8 cellular contexts compared by ENCODE assay signal in the genomic region with DNA sequence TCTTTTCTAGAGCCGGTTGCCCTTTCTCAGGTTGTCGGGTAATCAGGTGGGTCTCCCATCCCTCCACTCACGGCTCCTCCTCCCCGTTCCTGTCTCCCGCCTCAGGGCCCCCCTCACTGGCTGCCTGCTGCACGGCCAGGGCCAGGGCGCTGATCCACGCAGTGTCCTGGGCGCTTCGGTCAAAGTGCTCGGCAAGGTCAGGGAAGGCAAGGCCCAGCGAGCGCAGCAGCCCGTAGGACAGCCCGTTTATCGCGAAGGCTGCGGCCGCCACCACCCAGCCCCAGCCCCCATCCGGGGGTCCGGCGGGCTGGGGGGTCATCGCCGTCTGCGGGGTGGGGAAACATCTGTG. TPM values are rescaled to one million over a fixed set of nuclear protein-coding genes. Genes with fewer than 3 reads are reported as not detected.
DNase-seq lines count a peak whose midpoint lies in the region; ATAC-seq and TF ChIP-seq lines count a peak whose summit lies in the region.

No MANE protein-coding gene starts in this region.

- H3K4me2 ChIP-seq in GM23338 (peak overlapping the region; percentile 94), skeletal muscle satellite cell (ENCODE audit: low read length) (peak overlapping the region; percentile 93)

- no peaks in the 10 kb centered on the region for H3K9me2 ChIP-seq in GM23338 (ENCODE audit: insufficient read depth)

- H3K27ac ChIP-seq in GM23338 (ENCODE audit: low read depth), result no peak overlapping the region

- peaks cover 30% of the 10 kb centered on the region for H3K4me1 Mint-ChIP-seq in GM23338

- H3K36me3 Mint-ChIP-seq in GM23338 (ENCODE audit: low read depth), result peaks cover 3% of the 10 kb centered on the region; the same call in 1 of the 3 replicates

- H3K4me3 ChIP-seq in GM23338 (peak overlapping the region; percentile 79), adipocyte (ENCODE audit: low read length) (peak overlapping the region; percentile 66), iPS-15b (ENCODE audit: low read depth, low read length) (peak overlapping the region; percentile 69), skeletal muscle satellite cell (ENCODE audit: low read length) (peak overlapping the region; percentile 65)

- peak overlapping the region; percentile 91 for H2AFZ ChIP-seq in GM23338

- H3K27me3 ChIP-seq in GM23338 (ENCODE audit: insufficient read depth) (peaks cover 68% of the 10 kb centered on the region), adipocyte (replicated peaks; ENCODE audit: control insufficient read depth, insufficient read depth, low read length) (peaks cover 25% of the 10 kb centered on the region), iPS-15b (ENCODE audit: control insufficient read depth, insufficient read depth, low read length) (peaks cover 44% of the 10 kb centered on the region), skeletal muscle satellite cell (ENCODE audit: control insufficient read depth, insufficient read depth, low read length) (peaks cover 23% of the 10 kb centered on the region)

- H3K9me3 Mint-ChIP-seq in GM23338, result no peaks in the 10 kb centered on the region

- peak overlapping the region; percentile 72 for H3K4me3 Mint-ChIP-seq in GM23338

- peaks cover 14% of the 10 kb centered on the region; the same call in 1 of the 2 replicates for H3F3A ChIP-seq in GM23338 (replicated peaks; ENCODE audit: low read depth)

- H3K79me2 ChIP-seq in GM23338 (replicated peaks; ENCODE audit: insufficient read depth), result no peaks in the 10 kb centered on the region

- peak overlapping the region; percentile 54 for H3K9ac ChIP-seq in adipocyte (ENCODE audit: low read length)
- no peak overlapping the region for H3K9ac ChIP-seq in iPS-15b (ENCODE audit: low read depth, low read length)
- peak overlapping the region; percentile 74 for H3K9ac ChIP-seq in skeletal muscle satellite cell (ENCODE audit: low read depth, low read length)

- H3K27ac Mint-ChIP-seq in GM23338, result no peak overlapping the region

- peaks cover 18% of the 10 kb centered on the region; the same call in 1 of the 2 replicates for H3K4me1 ChIP-seq in GM23338 (ENCODE audit: insufficient read depth)
- peaks cover 10% of the 10 kb centered on the region for H3K4me1 ChIP-seq in adipocyte (ENCODE audit: control insufficient read depth, insufficient read depth, low read length)
- H3K4me1 ChIP-seq in iPS-15b (ENCODE audit: control insufficient read depth, insufficient read depth, low read length), result peaks cover 9% of the 10 kb centered on the region
- peaks cover 13% of the 10 kb centered on the region for H3K4me1 ChIP-seq in skeletal muscle satellite cell (ENCODE audit: control insufficient read depth, insufficient read depth, low read length)

- H3K36me3 ChIP-seq in GM23338 (ENCODE audit: insufficient read depth) (no peaks in the 10 kb centered on the region), adipocyte (ENCODE audit: control insufficient read depth, insufficient read depth, low read length, severe bottlenecking) (no peaks in the 10 kb centered on the region), iPS-15b (ENCODE audit: control insufficient read depth, insufficient read depth, low read length) (no peaks in the 10 kb centered on the region), skeletal muscle satellite cell (ENCODE audit: insufficient read depth, low read length) (no peaks in the 10 kb centered on the region)

- H3K9me3 ChIP-seq in adipocyte (ENCODE audit: control insufficient read depth, low read length), result no peaks in the 10 kb centered on the region
- no peaks in the 10 kb centered on the region for H3K9me3 ChIP-seq in iPS-15b (ENCODE audit: control insufficient read depth, insufficient read depth, low read length)
- H3K9me3 ChIP-seq in skeletal muscle satellite cell (replicated peaks; ENCODE audit: low read length), result no peaks in the 10 kb centered on the region

- peaks cover 6% of the 10 kb centered on the region for H4K20me1 ChIP-seq in GM23338 (replicated peaks; ENCODE audit: insufficient read depth)

- no peak for TF ChIP-seq CTCF in GM23338 (conservative IDR thresholded peaks at IDR 0.05; ENCODE audit: low read depth in 2 of 2)

- ATAC-seq in GM23338, result peak; percentile 20

- H3K27me3 Mint-ChIP-seq in GM23338 (ENCODE audit: insufficient read depth, low read depth, poor library complexity), result peaks cover 48% of the 10 kb centered on the region

- DNase-seq in GM23338 (ENCODE audit: low spot score), result no peak
- DNase-seq in adipocyte (ENCODE audit: low read depth), result no peak
- no peak for DNase-seq in SW 1271 (lab: John Stamatoyannopoulos, UW)
- no peak for DNase-seq in ureter (ENCODE audit: low spot score)
- DNase-seq in KG1 (lab: John Stamatoyannopoulos, UW), result no peak
- DNase-seq in AG08395 (ENCODE audit: low spot score), result no peak

TF ChIP-seq in GM23338, 12 proteins besides CTCF, POLR2A, EP300 and RAD21:
- peak; percentile 31 for TF ChIP-seq EZH2 (IDR thresholded peaks at IDR 0.05; ENCODE audit: low read depth, unreplicated experiment)
- no peak for TF ChIP-seq ZNF331 (CRISPR knock-in tag; IDR thresholded peaks at IDR 0.05; ENCODE audit: low read depth)

RNA-seq across cellular contexts. Expression of gene SLC16A11, which starts 0.7 kb away (rescaled TPM):
- total RNA-seq in GM23338 (2014; rRNA removed; shearing (Covaris generic)), result 0.42 TPM in 1 of 2 replicates, not detected in the other
- 0.68 and 1.4 TPM in 2 replicates for polyA plus RNA-seq in GM23338 (2016; fragmentation: Nextera tagmentation; extraction: Ambion mirVana)
- under 0.01 TPM in 1 of 2 replicates, not detected in the other for total RNA-seq in skeletal muscle satellite cell (2012; rRNA removed)
- total RNA-seq in ureter, result 2.8 TPM

RNA-seq across cellular contexts. Expression of gene SLC16A13, which starts 7.4 kb away (rescaled TPM):
- total RNA-seq in GM23338 (2014; rRNA removed; shearing (Covaris generic)), result 4.4 and 4.7 TPM in 2 replicates
- polyA plus RNA-seq in GM23338 (2016; fragmentation: Nextera tagmentation; extraction: Ambion mirVana), result 1.2 and 2.2 TPM in 2 replicates
- total RNA-seq in skeletal muscle satellite cell (2012; rRNA removed), result 0.76 and 0.87 TPM in 2 replicates
- total RNA-seq in ureter, result 6.7 TPM

RNA-seq across cellular contexts. Expression of gene BCL6B, which starts 20.3 kb away (rescaled TPM):
- total RNA-seq in GM23338 (2014; rRNA removed; shearing (Covaris generic)), result 4.2 and 4.5 TPM in 2 replicates
- polyA plus RNA-seq in GM23338 (2016; fragmentation: Nextera tagmentation; extraction: Ambion mirVana), result 2.1 and 3.3 TPM in 2 replicates
- total RNA-seq in skeletal muscle satellite cell (2012; rRNA removed), result under 0.01 TPM in 1 of 2 replicates, not detected in the other
- 21.6 TPM for total RNA-seq in ureter

RNA-seq across cellular contexts. Expression of gene RNASEK, which starts 30.7 kb away (rescaled TPM):
- total RNA-seq in GM23338 (2014; rRNA removed; shearing (Covaris generic)), result 126 and 134 TPM in 2 replicates
- 296 and 298 TPM in 2 replicates for polyA plus RNA-seq in GM23338 (2016; fragmentation: Nextera tagmentation; extraction: Ambion mirVana)
- total RNA-seq in skeletal muscle satellite cell (2012; rRNA removed), result 26.2 and 28.4 TPM in 2 replicates
- total RNA-seq in ureter, result 151 TPM

RNA-seq across cellular contexts. Expression of gene CLEC10A, which starts 36.9 kb away (rescaled TPM):
- not detected in 2 replicates for total RNA-seq in GM23338 (2014; rRNA removed; shearing (Covaris generic))
- polyA plus RNA-seq in GM23338 (2016; fragmentation: Nextera tagmentation; extraction: Ambion mirVana), result not detected in 2 replicates
- total RNA-seq in skeletal muscle satellite cell (2012; rRNA removed), result not detected in 2 replicates
- 5.1 TPM for total RNA-seq in ureter
